ENCODE assay signal across 10 cellular contexts in genomic region chr7:158858592-158859503, GRCh38. TPM values are rescaled to one million over a fixed set of nuclear protein-coding genes. Genes with fewer than 3 reads are reported as not detected.
DNase-seq lines count a peak whose midpoint lies in the region; ATAC-seq, FAIRE-seq and TF ChIP-seq lines count a peak whose summit lies in the region.
"Had no signal": no experiment of that assay in that cellular context is flagged by ENCODE, and none has a peak within 500 bp of the region (broad histone marks: within the 10 kb centered on the region; RNA-seq: fewer than 3 reads in every experiment).

No MANE protein-coding gene starts in this region.

- no peaks in the 10 kb centered on the region for H3K9me3 Mint-ChIP-seq in CD4-positive, CD25-positive, alpha-beta regulatory T cell
- H3K9me3 Mint-ChIP-seq in astrocyte (ENCODE audit: unreplicated experiment) (no peaks in the 10 kb centered on the region), naive B cell (no peaks in the 10 kb centered on the region)
- H3K9me3 Mint-ChIP-seq in effector memory CD8-positive, alpha-beta T cell: no peaks in the 10 kb centered on the region

- no peaks in the 10 kb centered on the region for H3K36me3 ChIP-seq in CD4-positive, CD25-positive, alpha-beta regulatory T cell (ENCODE audit: control insufficient read depth, insufficient read depth, low read length)
- H3K36me3 ChIP-seq in HUES48 (ENCODE audit: control insufficient read depth, insufficient read depth, low read length) (no peaks in the 10 kb centered on the region), astrocyte (ENCODE audit: insufficient read depth, low read length) (no peaks in the 10 kb centered on the region)

- peaks cover 9% of the 10 kb centered on the region for H3K79me2 ChIP-seq in astrocyte (ENCODE audit: insufficient read depth, low read length)

- H2AFZ ChIP-seq in astrocyte (ENCODE audit: low read depth, low read length): no peak overlapping the region

- no peaks in the 10 kb centered on the region for H3K9me3 ChIP-seq in CD4-positive, CD25-positive, alpha-beta regulatory T cell (ENCODE audit: control insufficient read depth in 2 of 2, low read length in 2 of 2)
- H3K9me3 ChIP-seq in HUES48 (ENCODE audit: control insufficient read depth, insufficient read depth, low read length) (no peaks in the 10 kb centered on the region), astrocyte (ENCODE audit: insufficient read depth, low read depth, low read length) (no peaks in the 10 kb centered on the region)

- intact Hi-C loops in left colon (cut with DNase I, micrococcal nuclease): no loop called here

- H3K27me3 Mint-ChIP-seq in CD4-positive, CD25-positive, alpha-beta regulatory T cell: peaks cover 5% of the 10 kb centered on the region
- H3K27me3 Mint-ChIP-seq in astrocyte (ENCODE audit: low read depth, unreplicated experiment): no peaks in the 10 kb centered on the region
- H3K27me3 Mint-ChIP-seq in naive B cell: no peaks in the 10 kb centered on the region
- H3K27me3 Mint-ChIP-seq in effector memory CD8-positive, alpha-beta T cell: no peaks in the 10 kb centered on the region

- H3K4me1 ChIP-seq in CD4-positive, CD25-positive, alpha-beta regulatory T cell (ENCODE audit: control insufficient read depth, insufficient read depth, low read length, poor library complexity, severe bottlenecking): peaks cover 11% of the 10 kb centered on the region
- H3K4me1 ChIP-seq in HUES48 (ENCODE audit: control insufficient read depth, insufficient read depth, low read length): peaks cover 37% of the 10 kb centered on the region
- H3K4me1 ChIP-seq in astrocyte (ENCODE audit: insufficient read depth, low read length): peaks cover 3% of the 10 kb centered on the region

- peak overlapping the region in 1 of 3 donors; percentile 35 for H3K27ac Mint-ChIP-seq in CD4-positive, CD25-positive, alpha-beta regulatory T cell
- H3K27ac Mint-ChIP-seq in astrocyte (ENCODE audit: unreplicated experiment) (peak overlapping the region; percentile 85), naive B cell (peak overlapping the region in 4 of 6 donors; percentile 22 to 88 (median 49))
- H3K27ac Mint-ChIP-seq in effector memory CD8-positive, alpha-beta T cell: no peak overlapping the region

- H3K4me2 ChIP-seq in astrocyte (ENCODE audit: low read length): no peak overlapping the region

- H3K4me3 ChIP-seq in CD4-positive, CD25-positive, alpha-beta regulatory T cell (ENCODE audit: low read depth, low read length): no peak overlapping the region
- H3K4me3 ChIP-seq in HUES48 (ENCODE audit: low read depth, low read length): peak overlapping the region; percentile 37
- no peak overlapping the region for H3K4me3 ChIP-seq in astrocyte (ENCODE audit: insufficient read depth, low read depth, low read length)

- peak in 1 of 3 donors; percentile 34 for DNase-seq in CD4-positive, CD25-positive, alpha-beta regulatory T cell
- no peak for DNase-seq in astrocyte (ENCODE audit: low read depth)
- no peak for DNase-seq in naive B cell
- no peak for DNase-seq in left colon
- no peak for DNase-seq in omental fat pad (ENCODE audit: low spot score)
- DNase-seq in effector memory CD8-positive, alpha-beta T cell: no peak
- no peak for DNase-seq in NOMO-1 (lab: John Stamatoyannopoulos, UW; ENCODE audit: unreplicated experiment in 2 of 2)
- DNase-seq: NCI-H146 had no signal

- peak overlapping the region; percentile 52 to 80 (median 73) for H3K4me3 Mint-ChIP-seq in CD4-positive, CD25-positive, alpha-beta regulatory T cell
- peak overlapping the region; percentile 3 for H3K4me3 Mint-ChIP-seq in astrocyte (ENCODE audit: unreplicated experiment)
- peak overlapping the region in 3 of 8 donors; percentile 29 to 76 (median 62) for H3K4me3 Mint-ChIP-seq in naive B cell
- no peak overlapping the region for H3K4me3 Mint-ChIP-seq in effector memory CD8-positive, alpha-beta T cell

- H4K20me1 ChIP-seq in astrocyte (ENCODE audit: insufficient read depth, low read length): no peaks in the 10 kb centered on the region

- TF ChIP-seq CTCF in astrocyte (IDR thresholded peaks at IDR 0.05; ENCODE audit: insufficient read depth, low read depth, low read length) (no peak), omental fat pad (IDR thresholded peaks at IDR 0.05) (no peak)

- H3K27ac ChIP-seq in CD4-positive, CD25-positive, alpha-beta regulatory T cell (ENCODE audit: insufficient read depth, low read length, poor library complexity, severe bottlenecking): no peak overlapping the region
- H3K27ac ChIP-seq in HUES48 (ENCODE audit: low read depth, low read length) (peak overlapping the region; percentile 90), astrocyte (ENCODE audit: low read depth, low read length) (no peak overlapping the region)

- peaks cover 9 to 43% (median 27%) of the 10 kb centered on the region in 4 donors for H3K4me1 Mint-ChIP-seq in CD4-positive, CD25-positive, alpha-beta regulatory T cell
- H3K4me1 Mint-ChIP-seq in astrocyte (ENCODE audit: low read depth, unreplicated experiment): peaks cover 20% of the 10 kb centered on the region
- peaks cover 17 to 32% (median 26%) of the 10 kb centered on the region in 3 donors for H3K4me1 Mint-ChIP-seq in naive B cell
- H3K4me1 Mint-ChIP-seq in effector memory CD8-positive, alpha-beta T cell (ENCODE audit: low read depth in 2 of 2): peaks cover 18 to 20% of the 10 kb centered on the region in 2 donors

- H3K9ac ChIP-seq in HUES48 (ENCODE audit: low read depth, low read length): no peak overlapping the region
- no peak overlapping the region for H3K9ac ChIP-seq in astrocyte (ENCODE audit: low read length)

- no peaks in the 10 kb centered on the region for H3K36me3 Mint-ChIP-seq in CD4-positive, CD25-positive, alpha-beta regulatory T cell
- H3K36me3 Mint-ChIP-seq in astrocyte (ENCODE audit: low read depth, unreplicated experiment) (peaks cover 6% of the 10 kb centered on the region), naive B cell (no peaks in the 10 kb centered on the region)
- H3K36me3 Mint-ChIP-seq in effector memory CD8-positive, alpha-beta T cell (ENCODE audit: insufficient read depth): peaks cover 8% of the 10 kb centered on the region

- no peak for FAIRE-seq in astrocyte (lab: Jason Lieb, UNC)

- ATAC-seq in CD4-positive, CD25-positive, alpha-beta regulatory T cell (ENCODE audit: low read depth in 2 of 2): no peak
- ATAC-seq in naive B cell (ENCODE audit: low read depth in 2 of 2) (no peak), left colon (no peak), omental fat pad (ENCODE audit: low FRiP score) (no peak)
- no peak for ATAC-seq in effector memory CD8-positive, alpha-beta T cell (replicated peaks)
- ATAC-seq: sciatic nerve had no signal

- no peaks in the 10 kb centered on the region for H3K27me3 ChIP-seq in CD4-positive, CD25-positive, alpha-beta regulatory T cell (ENCODE audit: control insufficient read depth, insufficient read depth, low read length)
- no peaks in the 10 kb centered on the region for H3K27me3 ChIP-seq in HUES48 (ENCODE audit: control insufficient read depth, insufficient read depth, low read length)
- H3K27me3 ChIP-seq in astrocyte (ENCODE audit: insufficient read depth, low read length): no peaks in the 10 kb centered on the region

RNA-seq across cellular contexts. Expression of gene DYNC2I1, which starts 2.5 kb away (rescaled TPM):
- total RNA-seq in CD4-positive, CD25-positive, alpha-beta regulatory T cell: 9.6 TPM
- 10 to 100 TPM in 3 of 4 donors, 1 to 10 TPM in 1; 8.3 to 13.5 (median 12.6) TPM for polyA plus RNA-seq in CD4-positive, CD25-positive, alpha-beta regulatory T cell
- total RNA-seq in astrocyte (17.0 and 20.2 TPM in 2 replicates), left colon (10 to 100 TPM; 20.6 to 22.2 TPM), omental fat pad (10 to 100 TPM; 10.0 to 23.0 (median 13.4) TPM)
- polyA plus RNA-seq in naive B cell (ENCODE audit: low read depth in 6 of 6): 10 to 100 TPM; 12.6 to 20.4 (median 18.3) TPM

RNA-seq across cellular contexts. Expression of gene ESYT2, which starts 29.5 kb away (rescaled TPM):
- 115 TPM for total RNA-seq in CD4-positive, CD25-positive, alpha-beta regulatory T cell
- polyA plus RNA-seq in CD4-positive, CD25-positive, alpha-beta regulatory T cell: 10 to 100 TPM; 55.3 to 94.3 (median 64.7) TPM
- total RNA-seq in astrocyte: 56.1 and 60.9 TPM in 2 replicates
- polyA plus RNA-seq in naive B cell (ENCODE audit: low read depth in 6 of 6): 10 to 100 TPM; 15.4 to 23.0 (median 16.8) TPM
- 10 to 100 TPM; 68.8 to 86.0 TPM for total RNA-seq in left colon
- total RNA-seq in omental fat pad: 100 to 1,000 TPM in 3 of 4 donors, 10 to 100 TPM in 1; 81.9 to 151 (median 112) TPM

Comparison
In these comparisons a context has a peak if more than half of its experiments do, and no peak if none do; other contexts are left out.
1. H3K27ac Mint-ChIP-seq: peak in astrocyte (single experiment) and naive B cell (4 of 6); none in effector memory CD8-positive, alpha-beta T cell (0 of 2).
2. H3K4me3 Mint-ChIP-seq: peak in CD4-positive, CD25-positive, alpha-beta regulatory T cell (4 of 4) and astrocyte (single experiment); none in effector memory CD8-positive, alpha-beta T cell (0 of 2).